ENCODE assay signal across 21 cellular contexts in the genomic region with DNA sequence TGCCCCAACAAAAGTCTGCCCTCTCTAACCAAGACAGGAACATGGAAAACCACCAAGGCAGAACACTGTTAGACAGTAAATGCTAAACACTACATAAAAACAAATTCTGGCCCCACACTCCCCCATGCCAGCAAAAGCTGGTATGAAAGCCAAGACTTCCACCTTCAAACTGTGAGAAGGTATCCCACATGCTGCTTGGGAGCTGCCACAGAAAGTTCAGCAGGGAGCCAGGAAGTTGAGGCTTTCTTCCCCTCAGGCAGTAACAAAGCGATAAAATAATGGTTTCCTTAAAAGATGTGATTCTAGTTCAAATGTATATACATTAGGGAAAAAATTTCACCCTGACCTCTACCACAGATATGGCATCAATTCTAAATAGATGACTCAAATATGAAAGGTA.
"Had no signal": no experiment of that assay in that cellular context is flagged by ENCODE, and none has a peak within 500 bp of the region (broad histone marks: within the 10 kb centered on the region; RNA-seq: fewer than 3 reads in every experiment).

No MANE protein-coding gene starts in this region.

- H3K9me3 ChIP-seq: esophagus squamous epithelium, neutrophil, psoas muscle, right lobe of liver, testis, tibial nerve, upper lobe of right lung, vagina had no signal

- H3K4me1 ChIP-seq: esophagus squamous epithelium, foreskin keratinocyte, heart right ventricle, psoas muscle, right lobe of liver, testis, tibial nerve, upper lobe of right lung, vagina had no signal

- H3K27me3 Mint-ChIP-seq: natural killer cell treated with Interleukin-12 subunit alpha and Interleukin-12 subunit beta and Interleukin-15 and Interleukin-18, amount 100 ng/mL, for 72 hours; stimulated activated naive CD8-positive, alpha-beta T cell treated with anti-CD3 and anti-CD28 coated beads, Interleukin-15, Interleukin-2, amounts not matched to agents 100 ng/mL and 50 ng/mL, for 24 hours had no signal

- H3K27ac Mint-ChIP-seq: mesothelial cell of epicardium; natural killer cell treated with Interleukin-12 subunit alpha and Interleukin-12 subunit beta and Interleukin-15 and Interleukin-18, amount 100 ng/mL, for 72 hours; stimulated activated effector memory CD8-positive, alpha-beta T cell treated with anti-CD3 and anti-CD28 coated beads, Interleukin-12 subunit alpha, Interleukin-12 subunit beta, amount 100 ng/mL, for 72 hours; stimulated activated naive CD8-positive, alpha-beta T cell treated with anti-CD3 and anti-CD28 coated beads, Interleukin-15, Interleukin-2, amounts not matched to agents 100 ng/mL and 50 ng/mL, for 24 hours had no signal

- H3K4me3 ChIP-seq: esophagus squamous epithelium, heart right ventricle, psoas muscle, right lobe of liver, testis, tibial nerve, upper lobe of right lung, vagina had no signal

- H3K9me3 Mint-ChIP-seq: mesothelial cell of epicardium; natural killer cell treated with Interleukin-12 subunit alpha and Interleukin-12 subunit beta and Interleukin-15 and Interleukin-18, amount 100 ng/mL, for 72 hours; stimulated activated effector memory CD8-positive, alpha-beta T cell treated with anti-CD3 and anti-CD28 coated beads, Interleukin-12 subunit alpha, Interleukin-12 subunit beta, amount 100 ng/mL, for 72 hours; stimulated activated naive CD8-positive, alpha-beta T cell treated with anti-CD3 and anti-CD28 coated beads, Interleukin-15, Interleukin-2, amounts not matched to agents 100 ng/mL and 50 ng/mL, for 24 hours had no signal

- H3K36me3 Mint-ChIP-seq: mesothelial cell of epicardium; natural killer cell treated with Interleukin-12 subunit alpha and Interleukin-12 subunit beta and Interleukin-15 and Interleukin-18, amount 100 ng/mL, for 72 hours; stimulated activated effector memory CD8-positive, alpha-beta T cell treated with anti-CD3 and anti-CD28 coated beads, Interleukin-12 subunit alpha, Interleukin-12 subunit beta, amount 100 ng/mL, for 72 hours had no signal

- H3K4me1 Mint-ChIP-seq: stimulated activated effector memory CD8-positive, alpha-beta T cell treated with anti-CD3 and anti-CD28 coated beads, Interleukin-12 subunit alpha, Interleukin-12 subunit beta, amount 100 ng/mL, for 72 hours had no signal

- H3K36me3 ChIP-seq: esophagus squamous epithelium, heart right ventricle, neutrophil, right lobe of liver, tibial nerve, upper lobe of right lung, vagina had no signal

- H3K27ac ChIP-seq: esophagus squamous epithelium, foreskin keratinocyte, heart right ventricle, neutrophil, psoas muscle, right lobe of liver, testis, tibial nerve, upper lobe of right lung, vagina had no signal

- DNase-seq: dermis blood vessel endothelial cell; esophagus squamous epithelium; foreskin keratinocyte; heart right ventricle; hypothalamus; kidney glomerular epithelial cell; psoas muscle; retina; right lobe of liver; stimulated activated CD4-positive, alpha-beta T cell treated with anti-CD3 and anti-CD28 coated beads, Interleukin-4, amount 100 ng/mL, for 1 hour; stimulated activated CD8-positive, alpha-beta memory T cell treated with anti-CD3 and anti-CD28 coated beads, Interleukin-4, amount 100 ng/mL, for 48 hours; testis; upper lobe of right lung had no signal

- H3K27me3 ChIP-seq: esophagus squamous epithelium, foreskin keratinocyte, heart right ventricle, neutrophil, testis, tibial nerve, upper lobe of right lung, vagina had no signal

- ATAC-seq: foreskin keratinocyte; heart right ventricle; left lobe of liver; natural killer cell treated with Interleukin-12 subunit alpha and Interleukin-12 subunit beta and Interleukin-15 and Interleukin-18, amount 100 ng/mL, for 72 hours; psoas muscle; right lobe of liver; stimulated activated effector memory CD8-positive, alpha-beta T cell treated with anti-CD3 and anti-CD28 coated beads, Interleukin-12 subunit alpha, Interleukin-12 subunit beta, amount 100 ng/mL, for 72 hours; upper lobe of right lung had no signal

- H3K4me3 Mint-ChIP-seq: mesothelial cell of epicardium; natural killer cell treated with Interleukin-12 subunit alpha and Interleukin-12 subunit beta and Interleukin-15 and Interleukin-18, amount 100 ng/mL, for 72 hours; stimulated activated effector memory CD8-positive, alpha-beta T cell treated with anti-CD3 and anti-CD28 coated beads, Interleukin-12 subunit alpha, Interleukin-12 subunit beta, amount 100 ng/mL, for 72 hours; stimulated activated naive CD8-positive, alpha-beta T cell treated with anti-CD3 and anti-CD28 coated beads, Interleukin-15, Interleukin-2, amounts not matched to agents 100 ng/mL and 50 ng/mL, for 24 hours had no signal
